In genomic region chr14:26402126-26402525, GRCh38 we compare ENCODE assay signal across 14 cellular contexts.
"Had no signal": no experiment of that assay in that cellular context is flagged by ENCODE, and none has a peak within 500 bp of the region (broad histone marks: within the 10 kb centered on the region; RNA-seq: fewer than 3 reads in every experiment).

No MANE protein-coding gene starts in this region.

- H3K4me3 ChIP-seq: MG63, Peyer's patch, SJCRH30 had no signal

- H3K9me3 ChIP-seq: MG63, Peyer's patch, SJCRH30 had no signal

- H3K4me1 ChIP-seq: Peyer's patch, SJCRH30 had no signal

- H3K27me3 ChIP-seq: MG63, Peyer's patch, SJCRH30 had no signal

- FAIRE-seq: HepG2 had no signal

- DNase-seq: IMR-90; Karpas-422; KG1; MG63; NCI-H1436 treated with DMSO at 0.1 percent for 48 hours; NCI-H187; NCI-H2081 treated with DMSO at 0.1 percent for 48 hours; NCI-H226; NCI-H82; NK-92 treated with Interleukin-12 subunit alpha and Interleukin-12 subunit beta, amount 100 ng/mL, for 24 hours; PC-3; Peyer's patch; SJCRH30 had no signal

- H3K27ac ChIP-seq: Peyer's patch, SJCRH30 had no signal

- H3K36me3 ChIP-seq: MG63, Peyer's patch, SJCRH30 had no signal
